In the genomic region with DNA sequence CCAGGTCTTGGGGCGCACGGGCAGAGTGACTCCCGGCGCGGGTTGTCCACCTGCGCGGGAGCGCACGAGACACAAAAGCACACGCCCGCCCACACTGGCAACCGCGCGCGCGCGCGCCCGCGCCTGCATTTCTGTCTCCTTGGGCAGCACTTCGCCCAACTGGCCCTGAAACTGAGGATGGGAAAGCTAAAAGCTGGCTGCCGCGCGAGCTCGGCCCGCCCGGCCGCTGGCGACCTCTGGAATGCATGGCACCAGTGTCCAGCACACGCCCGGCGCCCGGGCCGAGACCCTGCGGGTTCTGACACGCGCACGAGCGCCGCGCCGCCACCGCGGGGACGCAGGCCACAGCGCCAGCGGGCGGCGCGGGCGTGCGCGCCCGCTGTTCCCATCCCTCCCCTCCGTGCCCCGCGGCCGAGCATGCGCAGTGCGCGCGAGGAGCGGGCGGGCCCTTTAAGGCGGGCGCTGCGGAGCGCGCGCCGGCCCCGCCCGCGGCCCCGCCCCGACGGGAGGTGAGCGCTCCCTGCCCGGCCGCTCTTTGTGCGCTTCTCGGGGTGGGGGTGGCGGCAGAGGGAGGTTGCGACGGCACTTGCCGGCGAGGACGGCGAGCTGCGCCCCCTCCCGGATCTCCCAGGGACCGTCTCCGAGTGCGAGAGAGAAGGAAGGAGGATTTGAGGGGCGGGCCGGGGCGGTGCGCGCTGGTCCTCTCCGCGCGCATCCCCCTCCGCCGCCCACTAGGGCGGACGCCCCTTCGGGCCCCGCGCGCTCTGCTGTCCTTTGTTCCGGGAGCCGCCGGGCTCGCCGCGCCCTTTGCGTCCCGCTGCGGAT, we compare ENCODE assay signal across 1 cellular context.
A peak's percentile ranks its signal among the peaks of the same experiment; 100 is the strongest.
TF ChIP-seq lines count a peak whose summit lies in the region.

No MANE protein-coding gene starts in this region.

TF ChIP-seq in HEK293, 187 proteins besides CTCF, POLR2A, EP300 and RAD21 (continued from another document):
- TF ChIP-seq, protein P1, sequence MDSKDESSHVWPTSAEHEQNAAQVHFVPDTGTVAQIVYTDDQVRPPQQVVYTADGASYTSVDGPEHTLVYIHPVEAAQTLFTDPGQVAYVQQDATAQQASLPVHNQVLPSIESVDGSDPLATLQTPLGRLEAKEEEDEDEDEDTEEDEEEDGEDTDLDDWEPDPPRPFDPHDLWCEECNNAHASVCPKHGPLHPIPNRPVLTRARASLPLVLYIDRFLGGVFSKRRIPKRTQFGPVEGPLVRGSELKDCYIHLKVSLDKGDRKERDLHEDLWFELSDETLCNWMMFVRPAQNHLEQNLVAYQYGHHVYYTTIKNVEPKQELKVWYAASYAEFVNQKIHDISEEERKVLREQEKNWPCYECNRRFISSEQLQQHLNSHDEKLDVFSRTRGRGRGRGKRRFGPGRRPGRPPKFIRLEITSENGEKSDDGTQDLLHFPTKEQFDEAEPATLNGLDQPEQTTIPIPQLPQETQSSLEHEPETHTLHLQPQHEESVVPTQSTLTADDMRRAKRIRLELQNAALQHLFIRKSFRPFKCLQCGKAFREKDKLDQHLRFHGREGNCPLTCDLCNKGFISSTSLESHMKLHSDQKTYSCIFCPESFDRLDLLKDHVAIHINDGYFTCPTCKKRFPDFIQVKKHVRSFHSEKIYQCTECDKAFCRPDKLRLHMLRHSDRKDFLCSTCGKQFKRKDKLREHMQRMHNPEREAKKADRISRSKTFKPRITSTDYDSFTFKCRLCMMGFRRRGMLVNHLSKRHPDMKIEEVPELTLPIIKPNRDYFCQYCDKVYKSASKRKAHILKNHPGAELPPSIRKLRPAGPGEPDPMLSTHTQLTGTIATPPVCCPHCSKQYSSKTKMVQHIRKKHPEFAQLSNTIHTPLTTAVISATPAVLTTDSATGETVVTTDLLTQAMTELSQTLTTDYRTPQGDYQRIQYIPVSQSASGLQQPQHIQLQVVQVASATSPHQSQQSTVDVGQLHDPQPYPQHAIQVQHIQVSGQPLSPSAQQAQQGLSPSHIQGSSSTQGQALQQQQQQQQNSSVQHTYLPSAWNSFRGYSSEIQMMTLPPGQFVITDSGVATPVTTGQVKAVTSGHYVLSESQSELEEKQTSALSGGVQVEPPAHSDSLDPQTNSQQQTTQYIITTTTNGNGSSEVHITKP (tag by site-specific recombination; IDR thresholded peaks at IDR 0.05): peak; percentile 80
- TF ChIP-seq ZNF416 (tag by site-specific recombination; IDR thresholded peaks at IDR 0.05): no peak
- TF ChIP-seq, protein P2, sequence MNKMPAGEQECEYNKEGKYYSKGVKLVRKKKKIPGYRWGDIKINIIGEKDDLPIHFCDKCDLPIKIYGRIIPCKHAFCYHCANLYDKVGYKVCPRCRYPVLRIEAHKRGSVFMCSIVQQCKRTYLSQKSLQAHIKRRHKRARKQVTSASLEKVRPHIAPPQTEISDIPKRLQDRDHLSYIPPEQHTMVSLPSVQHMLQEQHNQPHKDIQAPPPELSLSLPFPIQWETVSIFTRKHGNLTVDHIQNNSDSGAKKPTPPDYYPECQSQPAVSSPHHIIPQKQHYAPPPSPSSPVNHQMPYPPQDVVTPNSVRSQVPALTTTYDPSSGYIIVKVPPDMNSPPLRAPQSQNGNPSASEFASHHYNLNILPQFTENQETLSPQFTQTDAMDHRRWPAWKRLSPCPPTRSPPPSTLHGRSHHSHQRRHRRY (tag by site-specific recombination; IDR thresholded peaks at IDR 0.05): no peak
- TF ChIP-seq ZNF837 (tag by site-specific recombination; IDR thresholded peaks at IDR 0.05): no peak
- no peak for TF ChIP-seq ZNF426 (tag by site-specific recombination; IDR thresholded peaks at IDR 0.05)
- peak; percentile 36; the same call in 1 of the 2 replicates for TF ChIP-seq KLF10 (tag by site-specific recombination; IDR thresholded peaks at IDR 0.05)
- TF ChIP-seq ZNF791 (tag by site-specific recombination; IDR thresholded peaks at IDR 0.05): no peak
- TF ChIP-seq ZNF776 (tag by site-specific recombination; IDR thresholded peaks at IDR 0.05; ENCODE audit: borderline replicate concordance): no peak
- TF ChIP-seq, protein P3, sequence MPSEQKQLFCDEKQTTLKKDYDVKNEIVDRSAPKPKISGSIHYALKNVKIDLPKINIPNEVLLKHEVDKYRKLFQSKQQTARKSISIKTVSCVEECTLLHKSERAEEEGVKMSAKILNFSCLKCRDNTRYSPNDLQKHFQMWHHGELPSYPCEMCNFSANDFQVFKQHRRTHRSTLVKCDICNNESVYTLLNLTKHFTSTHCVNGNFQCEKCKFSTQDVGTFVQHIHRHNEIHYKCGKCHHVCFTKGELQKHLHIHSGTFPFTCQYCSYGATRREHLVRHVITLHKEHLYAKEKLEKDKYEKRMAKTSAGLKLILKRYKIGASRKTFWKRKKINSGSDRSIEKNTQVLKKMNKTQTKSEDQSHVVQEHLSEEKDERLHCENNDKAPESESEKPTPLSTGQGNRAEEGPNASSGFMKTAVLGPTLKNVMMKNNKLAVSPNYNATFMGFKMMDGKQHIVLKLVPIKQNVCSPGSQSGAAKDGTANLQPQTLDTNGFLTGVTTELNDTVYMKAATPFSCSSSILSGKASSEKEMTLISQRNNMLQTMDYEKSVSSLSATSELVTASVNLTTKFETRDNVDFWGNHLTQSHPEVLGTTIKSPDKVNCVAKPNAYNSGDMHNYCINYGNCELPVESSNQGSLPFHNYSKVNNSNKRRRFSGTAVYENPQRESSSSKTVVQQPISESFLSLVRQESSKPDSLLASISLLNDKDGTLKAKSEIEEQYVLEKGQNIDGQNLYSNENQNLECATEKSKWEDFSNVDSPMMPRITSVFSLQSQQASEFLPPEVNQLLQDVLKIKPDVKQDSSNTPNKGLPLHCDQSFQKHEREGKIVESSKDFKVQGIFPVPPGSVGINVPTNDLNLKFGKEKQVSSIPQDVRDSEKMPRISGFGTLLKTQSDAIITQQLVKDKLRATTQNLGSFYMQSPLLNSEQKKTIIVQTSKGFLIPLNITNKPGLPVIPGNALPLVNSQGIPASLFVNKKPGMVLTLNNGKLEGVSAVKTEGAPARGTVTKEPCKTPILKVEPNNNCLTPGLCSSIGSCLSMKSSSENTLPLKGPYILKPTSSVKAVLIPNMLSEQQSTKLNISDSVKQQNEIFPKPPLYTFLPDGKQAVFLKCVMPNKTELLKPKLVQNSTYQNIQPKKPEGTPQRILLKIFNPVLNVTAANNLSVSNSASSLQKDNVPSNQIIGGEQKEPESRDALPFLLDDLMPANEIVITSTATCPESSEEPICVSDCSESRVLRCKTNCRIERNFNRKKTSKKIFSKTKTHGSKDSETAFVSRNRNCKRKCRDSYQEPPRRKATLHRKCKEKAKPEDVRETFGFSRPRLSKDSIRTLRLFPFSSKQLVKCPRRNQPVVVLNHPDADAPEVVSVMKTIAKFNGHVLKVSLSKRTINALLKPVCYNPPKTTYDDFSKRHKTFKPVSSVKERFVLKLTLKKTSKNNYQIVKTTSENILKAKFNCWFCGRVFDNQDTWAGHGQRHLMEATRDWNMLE (tag by site-specific recombination; conservative IDR thresholded peaks at IDR 0.05; ENCODE audit: low read depth): no peak
- TF ChIP-seq, protein P4, sequence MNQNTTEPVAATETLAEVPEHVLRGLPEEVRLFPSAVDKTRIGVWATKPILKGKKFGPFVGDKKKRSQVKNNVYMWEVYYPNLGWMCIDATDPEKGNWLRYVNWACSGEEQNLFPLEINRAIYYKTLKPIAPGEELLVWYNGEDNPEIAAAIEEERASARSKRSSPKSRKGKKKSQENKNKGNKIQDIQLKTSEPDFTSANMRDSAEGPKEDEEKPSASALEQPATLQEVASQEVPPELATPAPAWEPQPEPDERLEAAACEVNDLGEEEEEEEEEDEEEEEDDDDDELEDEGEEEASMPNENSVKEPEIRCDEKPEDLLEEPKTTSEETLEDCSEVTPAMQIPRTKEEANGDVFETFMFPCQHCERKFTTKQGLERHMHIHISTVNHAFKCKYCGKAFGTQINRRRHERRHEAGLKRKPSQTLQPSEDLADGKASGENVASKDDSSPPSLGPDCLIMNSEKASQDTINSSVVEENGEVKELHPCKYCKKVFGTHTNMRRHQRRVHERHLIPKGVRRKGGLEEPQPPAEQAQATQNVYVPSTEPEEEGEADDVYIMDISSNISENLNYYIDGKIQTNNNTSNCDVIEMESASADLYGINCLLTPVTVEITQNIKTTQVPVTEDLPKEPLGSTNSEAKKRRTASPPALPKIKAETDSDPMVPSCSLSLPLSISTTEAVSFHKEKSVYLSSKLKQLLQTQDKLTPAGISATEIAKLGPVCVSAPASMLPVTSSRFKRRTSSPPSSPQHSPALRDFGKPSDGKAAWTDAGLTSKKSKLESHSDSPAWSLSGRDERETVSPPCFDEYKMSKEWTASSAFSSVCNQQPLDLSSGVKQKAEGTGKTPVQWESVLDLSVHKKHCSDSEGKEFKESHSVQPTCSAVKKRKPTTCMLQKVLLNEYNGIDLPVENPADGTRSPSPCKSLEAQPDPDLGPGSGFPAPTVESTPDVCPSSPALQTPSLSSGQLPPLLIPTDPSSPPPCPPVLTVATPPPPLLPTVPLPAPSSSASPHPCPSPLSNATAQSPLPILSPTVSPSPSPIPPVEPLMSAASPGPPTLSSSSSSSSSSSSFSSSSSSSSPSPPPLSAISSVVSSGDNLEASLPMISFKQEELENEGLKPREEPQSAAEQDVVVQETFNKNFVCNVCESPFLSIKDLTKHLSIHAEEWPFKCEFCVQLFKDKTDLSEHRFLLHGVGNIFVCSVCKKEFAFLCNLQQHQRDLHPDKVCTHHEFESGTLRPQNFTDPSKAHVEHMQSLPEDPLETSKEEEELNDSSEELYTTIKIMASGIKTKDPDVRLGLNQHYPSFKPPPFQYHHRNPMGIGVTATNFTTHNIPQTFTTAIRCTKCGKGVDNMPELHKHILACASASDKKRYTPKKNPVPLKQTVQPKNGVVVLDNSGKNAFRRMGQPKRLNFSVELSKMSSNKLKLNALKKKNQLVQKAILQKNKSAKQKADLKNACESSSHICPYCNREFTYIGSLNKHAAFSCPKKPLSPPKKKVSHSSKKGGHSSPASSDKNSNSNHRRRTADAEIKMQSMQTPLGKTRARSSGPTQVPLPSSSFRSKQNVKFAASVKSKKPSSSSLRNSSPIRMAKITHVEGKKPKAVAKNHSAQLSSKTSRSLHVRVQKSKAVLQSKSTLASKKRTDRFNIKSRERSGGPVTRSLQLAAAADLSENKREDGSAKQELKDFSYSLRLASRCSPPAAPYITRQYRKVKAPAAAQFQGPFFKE (tag by site-specific recombination; IDR thresholded peaks at IDR 0.05; ENCODE audit: borderline replicate concordance): no peak
- peak; percentile 38; the same call in 1 of the 2 replicates for TF ChIP-seq MZF1 (tag by site-specific recombination; IDR thresholded peaks at IDR 0.05; ENCODE audit: borderline replicate concordance)
- TF ChIP-seq, protein P5, sequence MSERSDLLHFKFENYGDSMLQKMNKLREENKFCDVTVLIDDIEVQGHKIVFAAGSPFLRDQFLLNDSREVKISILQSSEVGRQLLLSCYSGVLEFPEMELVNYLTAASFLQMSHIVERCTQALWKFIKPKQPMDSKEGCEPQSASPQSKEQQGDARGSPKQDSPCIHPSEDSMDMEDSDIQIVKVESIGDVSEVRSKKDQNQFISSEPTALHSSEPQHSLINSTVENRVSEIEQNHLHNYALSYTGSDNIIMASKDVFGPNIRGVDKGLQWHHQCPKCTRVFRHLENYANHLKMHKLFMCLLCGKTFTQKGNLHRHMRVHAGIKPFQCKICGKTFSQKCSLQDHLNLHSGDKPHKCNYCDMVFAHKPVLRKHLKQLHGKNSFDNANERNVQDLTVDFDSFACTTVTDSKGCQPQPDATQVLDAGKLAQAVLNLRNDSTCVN (tag by site-specific recombination; optimal IDR thresholded peaks at IDR 0.05): peak; percentile 95
- TF ChIP-seq ZSCAN23 (tag by site-specific recombination; IDR thresholded peaks at IDR 0.05): no peak
- no peak for TF ChIP-seq ZNF677 (tag by site-specific recombination; IDR thresholded peaks at IDR 0.05)
- 0 out of 2 replicates have a peak, but pooled peaks have one; percentile 9 for TF ChIP-seq ZNF843 (tag by site-specific recombination; IDR thresholded peaks at IDR 0.05)
- no peak for TF ChIP-seq ZNF211 (tag by site-specific recombination; IDR thresholded peaks at IDR 0.05; ENCODE audit: low read depth)
